1 cellular context compared by ENCODE assay signal in genomic region chr2:232876071-232876977, GRCh38.
TF ChIP-seq lines count a peak whose summit lies in the region.

No MANE protein-coding gene starts in this region.

TF ChIP-seq in A549, 52 proteins besides CTCF, POLR2A, EP300 and RAD21 (continued from another document):
- TF ChIP-seq CHD2 (IDR thresholded peaks at IDR 0.05; ENCODE audit: low read length, partially characterized antibody): no peak
- TF ChIP-seq RCOR1 (IDR thresholded peaks at IDR 0.05; ENCODE audit: low read depth, low read length): no peak
- TF ChIP-seq TP53 (CRISPR knock-in tag; IDR thresholded peaks at IDR 0.05): peak; percentile 33; the same call in 1 of the 2 replicates
- no peak for TF ChIP-seq RARB (CRISPR knock-in tag; IDR thresholded peaks at IDR 0.05)
- no peak for TF ChIP-seq NR3C1 (IDR thresholded peaks at IDR 0.05)
- peak; percentile 66 for TF ChIP-seq MAX (IDR thresholded peaks at IDR 0.05)
- TF ChIP-seq CBX2 (IDR thresholded peaks at IDR 0.05; ENCODE audit: borderline replicate concordance, low read depth): no peak
- TF ChIP-seq BCL3 (IDR thresholded peaks at IDR 0.05): peak; percentile 58; the same call in 1 of the 3 replicates
- TF ChIP-seq CHD4 (IDR thresholded peaks at IDR 0.05; ENCODE audit: borderline replicate concordance): no peak
- TF ChIP-seq MAFK (IDR thresholded peaks at IDR 0.05; ENCODE audit: partially characterized antibody): no peak
- no peak for TF ChIP-seq HES2 (IDR thresholded peaks at IDR 0.05)
- TF ChIP-seq ZNF302 (CRISPR knock-in tag; IDR thresholded peaks at IDR 0.05): no peak
- 0 out of 2 replicates have a peak, but pooled peaks have one; percentile 20 for TF ChIP-seq FOXS1 (CRISPR knock-in tag; IDR thresholded peaks at IDR 0.05)
- no peak for TF ChIP-seq BHLHE40 (IDR thresholded peaks at IDR 0.05; ENCODE audit: low read depth, low read length)
- no peak for TF ChIP-seq MAZ (IDR thresholded peaks at IDR 0.05; ENCODE audit: borderline replicate concordance, low read depth, low read length)
- TF ChIP-seq PHF8 (IDR thresholded peaks at IDR 0.05; ENCODE audit: borderline replicate concordance, low read depth): no peak
- no peak for TF ChIP-seq ZSCAN20 (CRISPR knock-in tag; IDR thresholded peaks at IDR 0.05)
- TF ChIP-seq SMC3 (IDR thresholded peaks at IDR 0.05): no peak
- no peak for TF ChIP-seq NFE2L2 (conservative IDR thresholded peaks at IDR 0.05; ENCODE audit: low read length)
- no peak for TF ChIP-seq HEYL (CRISPR knock-in tag; IDR thresholded peaks at IDR 0.05)
- no peak for TF ChIP-seq MYC (IDR thresholded peaks at IDR 0.05; ENCODE audit: borderline replicate concordance, low read length)
- peak; percentile 15 to 60; a peak in 1 of 5 replicates for TF ChIP-seq JUN (IDR thresholded peaks at IDR 0.05)
- no peak for TF ChIP-seq NPAS2 (CRISPR knock-in tag; IDR thresholded peaks at IDR 0.05; ENCODE audit: borderline replicate concordance)
- TF ChIP-seq ELK1 (IDR thresholded peaks at IDR 0.05; ENCODE audit: low read depth, low read length): no peak
- TF ChIP-seq ZC3H11A (IDR thresholded peaks at IDR 0.05): no peak
- TF ChIP-seq PBX3 (IDR thresholded peaks at IDR 0.05): no peak
- no peak for TF ChIP-seq HMGXB4 (CRISPR knock-in tag; IDR thresholded peaks at IDR 0.05; ENCODE audit: borderline replicate concordance)
- no peak for TF ChIP-seq CEBPB (IDR thresholded peaks at IDR 0.05)
- TF ChIP-seq ESRRA (IDR thresholded peaks at IDR 0.05; ENCODE audit: borderline replicate concordance, low read length): no peak
- TF ChIP-seq KDM5A (IDR thresholded peaks at IDR 0.05): no peak
- TF ChIP-seq POLR2AphosphoS2 (conservative IDR thresholded peaks at IDR 0.05; ENCODE audit: low read length): no peak
- TF ChIP-seq RFX5 (IDR thresholded peaks at IDR 0.05): no peak
- no peak for TF ChIP-seq TFCP2L1 (CRISPR knock-in tag; IDR thresholded peaks at IDR 0.05)
- no peak for TF ChIP-seq E2F6 (IDR thresholded peaks at IDR 0.05; ENCODE audit: borderline replicate concordance, low read depth)
- TF ChIP-seq RNF2 (IDR thresholded peaks at IDR 0.05; ENCODE audit: borderline replicate concordance, low read depth): no peak
- no peak for TF ChIP-seq GATA3 (IDR thresholded peaks at IDR 0.05; ENCODE audit: borderline replicate concordance)
- TF ChIP-seq HDAC2 (IDR thresholded peaks at IDR 0.05): no peak
- no peak for TF ChIP-seq HOXA7 (CRISPR knock-in tag; IDR thresholded peaks at IDR 0.05)
- TF ChIP-seq CBX8 (IDR thresholded peaks at IDR 0.05): no peak
- TF ChIP-seq JUNB (IDR thresholded peaks at IDR 0.05): no peak
- peak; percentile 62; the same call in 1 of the 2 replicates for TF ChIP-seq HOXB5 (CRISPR knock-in tag; IDR thresholded peaks at IDR 0.05)
- no peak for TF ChIP-seq SREBF2 (IDR thresholded peaks at IDR 0.05)
- TF ChIP-seq FOSL2 (IDR thresholded peaks at IDR 0.05): no peak
- TF ChIP-seq FOSL2 (CRISPR knock-in tag; IDR thresholded peaks at IDR 0.05): no peak
